ENCODE assay signal across 17 cellular contexts in the genomic region with DNA sequence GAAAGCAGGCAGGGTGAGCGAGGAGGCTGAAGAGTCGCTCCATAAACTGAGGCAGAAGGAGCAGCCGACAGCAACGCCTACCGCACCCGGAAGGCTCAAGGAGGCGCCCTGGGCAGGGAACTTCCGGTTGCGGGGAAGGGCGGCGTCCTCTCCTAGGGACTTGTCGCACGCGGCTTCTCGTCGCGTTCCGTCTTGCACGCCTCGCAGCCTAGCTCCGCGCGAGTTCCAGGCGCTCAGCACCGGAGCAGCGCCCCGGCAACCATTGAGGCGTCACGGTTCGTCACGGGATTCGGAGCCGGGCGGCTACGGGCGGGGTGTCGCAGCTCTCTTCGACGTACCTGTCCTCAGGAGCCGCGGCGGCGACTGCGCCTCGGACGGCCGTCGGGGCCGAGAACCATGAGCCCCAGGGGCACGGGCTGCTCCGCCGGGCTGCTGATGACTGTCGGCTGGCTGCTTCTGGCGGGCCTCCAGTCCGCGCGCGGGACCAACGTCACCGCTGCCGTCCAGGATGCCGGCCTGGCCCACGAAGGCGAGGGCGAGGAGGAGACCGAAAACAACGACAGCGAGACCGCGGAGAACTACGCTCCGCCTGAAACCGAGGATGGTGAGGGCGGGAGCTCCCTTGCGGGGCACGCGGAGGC. TPM values are rescaled to one million over a fixed set of nuclear protein-coding genes. Genes with fewer than 3 reads are reported as not detected.
DNase-seq lines count a peak whose midpoint lies in the region; ATAC-seq, FAIRE-seq and TF ChIP-seq lines count a peak whose summit lies in the region.
"Had no signal": no experiment of that assay in that cellular context is flagged by ENCODE, and none has a peak within 500 bp of the region (broad histone marks: within the 10 kb centered on the region; RNA-seq: fewer than 3 reads in every experiment).

Gene SPACA1, plus strand, starts transcription at position 332 of the 641 bp plus-strand sequence. Its CDS starts 65 bp downstream, at position 397.

- no peak for FAIRE-seq in K562 (lab: Jason Lieb, UNC)
- FAIRE-seq: A549, GM12891, GM19239 had no signal

- intact Hi-C loops in Right ventricle myocardium inferior (cut with DNase I) (no loop called here), K562 (cut with micrococcal nuclease) (no loop called here), upper lobe of right lung (cut with DNase I) (no loop called here)

- DNase-seq in Right ventricle myocardium inferior (ENCODE audit: missing footprints) (peak; percentile 60), right atrium auricular region (ENCODE audit: low spot score) (no peak), K562 (ENCODE audit: extremely low read depth in 1 of 4, low spot score in 3 of 4) (no peak), memory B cell (ENCODE audit: low spot score in 2 of 2) (no peak), upper lobe of right lung (no peak), iPS-NIHi7 (ENCODE audit: extremely low spot score) (no peak)
- DNase-seq in effector memory CD4-positive, alpha-beta T cell: no peak
- DNase-seq: Calu3, NCI-H1930, NCI-H510A, OCI-M1, RPMI8226, SJCRH30 had no signal

- no peak for TF ChIP-seq EP300 in K562 (IDR thresholded peaks at IDR 0.05; ENCODE audit: low read length)

- peaks cover 2% of the 10 kb centered on the region for H3K9me3 Mint-ChIP-seq in memory B cell

- in situ Hi-C loops in K562 (cut with MboI): no loop called here

- no peak within 1 kb of the TSS for H3K4me3 Mint-ChIP-seq in memory B cell

- no peaks in the 10 kb centered on the region for H3K79me2 ChIP-seq in K562 (ENCODE audit: control insufficient read depth, insufficient read depth, low read length)

- no peaks in the 10 kb centered on the region for H3K36me3 ChIP-seq in right atrium auricular region
- no peaks in the 10 kb centered on the region for H3K36me3 ChIP-seq in K562 (ENCODE audit: control insufficient read depth, insufficient read depth, low read length)
- H3K36me3 ChIP-seq in upper lobe of right lung: no peaks in the 10 kb centered on the region
- no peaks in the 10 kb centered on the region for H3K36me3 ChIP-seq in effector memory CD4-positive, alpha-beta T cell (ENCODE audit: control insufficient read depth, insufficient read depth, low read length)
- H3K36me3 ChIP-seq: SJCRH30 had no signal

- H3K9me3 ChIP-seq in right atrium auricular region (no peaks in the 10 kb centered on the region), K562 (replicated peaks; ENCODE audit: control insufficient read depth, insufficient read depth, low read depth, low read length) (no peaks in the 10 kb centered on the region), upper lobe of right lung (no peaks in the 10 kb centered on the region)
- H3K9me3 ChIP-seq in effector memory CD4-positive, alpha-beta T cell (ENCODE audit: control insufficient read depth, low read length): no peaks in the 10 kb centered on the region
- H3K9me3 ChIP-seq: A549, SJCRH30 had no signal

- no peaks in the 10 kb centered on the region for H3K27me3 Mint-ChIP-seq in memory B cell

- WGBS in K562 (ENCODE audit: insufficient coverage, low coverage, missing lambda C conversion rate): 32% methylated on average over 41 of the region's 77 CpGs

- H3K36me3 Mint-ChIP-seq in memory B cell: no peaks in the 10 kb centered on the region

- no peak within 1 kb of the TSS for H3K9ac ChIP-seq in K562 (ENCODE audit: insufficient read depth in 1 of 2, low read depth in 2 of 2, low read length in 2 of 2)

- no peaks in the 10 kb centered on the region for H3K4me1 ChIP-seq in right atrium auricular region
- H3K4me1 ChIP-seq in K562 (replicated peaks in 1 of 2; ENCODE audit: control insufficient read depth in 2 of 2, insufficient read depth in 2 of 2, low read length in 2 of 2): peaks cover 0 to 7% of the 10 kb centered on the region in 2 experiments; a peak in 2 of 5 replicates
- H3K4me1 ChIP-seq in upper lobe of right lung: no peaks in the 10 kb centered on the region
- H3K4me1 ChIP-seq in effector memory CD4-positive, alpha-beta T cell (ENCODE audit: control insufficient read depth, insufficient read depth, low read length, poor library complexity, severe bottlenecking): no peaks in the 10 kb centered on the region
- H3K4me1 ChIP-seq: A549, SJCRH30 had no signal

- no peaks in the 10 kb centered on the region for H3K4me1 Mint-ChIP-seq in memory B cell

- TF ChIP-seq RAD21 in K562 (CRISPR knock-in tag; conservative IDR thresholded peaks at IDR 0.05 in 1 of 2, IDR thresholded peaks at IDR 0.05 in 1 of 2): no peak

- H3K4me2 ChIP-seq in K562 (ENCODE audit: insufficient read depth, low read length): no peak within 1 kb of the TSS
- H3K4me2 ChIP-seq: A549 had no signal

- CTCF ChIA-PET in K562 (lab: Yijun Ruan, JAX; ENCODE audit: low intra/inter-chr PET ratio): no interaction called here

- no peak within 1 kb of the TSS for H3K27ac Mint-ChIP-seq in memory B cell

- no peak within 1 kb of the TSS for H3K27ac ChIP-seq in right atrium auricular region
- H3K27ac ChIP-seq in K562 (ENCODE audit: extremely low read depth, low read depth, low read length): no peak within 1 kb of the TSS
- H3K27ac ChIP-seq in upper lobe of right lung: no peak within 1 kb of the TSS
- H3K27ac ChIP-seq in effector memory CD4-positive, alpha-beta T cell (ENCODE audit: insufficient read depth, low read length, poor library complexity, severe bottlenecking): no peak within 1 kb of the TSS
- H3K27ac ChIP-seq: A549, SJCRH30 had no signal

- no peak for TF ChIP-seq POLR2A in K562 (conservative IDR thresholded peaks at IDR 0.05)

- ATAC-seq in Right ventricle myocardium inferior (no peak), K562 (no peak), memory B cell (ENCODE audit: low read depth) (peak; percentile 14), upper lobe of right lung (peak; percentile 24), GM21717 (IDR thresholded peaks at IDR 0.05; ENCODE audit: unreplicated experiment) (no peak)
- ATAC-seq: A549 had no signal

- 0 out of 2 replicates have a peak within 1 kb of the TSS, but pooled peaks have one; percentile 14 for H2AFZ ChIP-seq in K562 (ENCODE audit: low read depth, low read length)

- no TSS peak for BruUV-seq in K562 (replicated peaks; lab: Mats Ljungman, UMichigan)

- POLR2A ChIA-PET in K562 (lab: Yijun Ruan, JAX): no interaction called here

- no peak within 1 kb of the TSS for H3K4me3 ChIP-seq in right atrium auricular region
- H3K4me3 ChIP-seq in K562: no peak within 1 kb of the TSS
- no peak within 1 kb of the TSS for H3K4me3 ChIP-seq in upper lobe of right lung
- no peak within 1 kb of the TSS for H3K4me3 ChIP-seq in effector memory CD4-positive, alpha-beta T cell (ENCODE audit: insufficient read depth, low read depth, low read length, poor library complexity, severe bottlenecking)
- H3K4me3 ChIP-seq: A549, SJCRH30 had no signal

- H3K27me3 ChIP-seq in right atrium auricular region: no peaks in the 10 kb centered on the region
- peaks cover 0 to 6% of the 10 kb centered on the region in 2 experiments; a peak in 1 of 5 replicates for H3K27me3 ChIP-seq in K562 (ENCODE audit: control insufficient read depth in 2 of 2, insufficient read depth in 2 of 2, low read length in 2 of 2)
- peaks cover 4% of the 10 kb centered on the region for H3K27me3 ChIP-seq in upper lobe of right lung
- H3K27me3 ChIP-seq in effector memory CD4-positive, alpha-beta T cell (replicated peaks; ENCODE audit: control insufficient read depth, insufficient read depth, low read length, poor library complexity, severe bottlenecking): no peaks in the 10 kb centered on the region
- H3K27me3 ChIP-seq: SJCRH30 had no signal

- H4K20me1 ChIP-seq in K562 (replicated peaks; ENCODE audit: control insufficient read depth, insufficient read depth, low read length): no peaks in the 10 kb centered on the region

- H3K9me1 ChIP-seq in K562 (ENCODE audit: control insufficient read depth, insufficient read depth, low read length): no peaks in the 10 kb centered on the region

- TF ChIP-seq CTCF in right atrium auricular region (IDR thresholded peaks at IDR 0.05): no peak
- TF ChIP-seq CTCF in K562 (IDR thresholded peaks at IDR 0.05 in 2 of 3, conservative IDR thresholded peaks at IDR 0.05 in 1 of 3; ENCODE audit: insufficient read depth in 2 of 3, low read depth in 1 of 3, low read length in 3 of 3): no peak
- TF ChIP-seq CTCF in upper lobe of right lung (IDR thresholded peaks at IDR 0.05): no peak

TF ChIP-seq in K562, 482 proteins besides CTCF, POLR2A, EP300 and RAD21 (continues in another document):
- no peak for TF ChIP-seq PRPF4 (IDR thresholded peaks at IDR 0.05; ENCODE audit: insufficient read depth, low read depth, low read length, poor library complexity, severe bottlenecking)
- no peak for TF ChIP-seq ZNF445 (CRISPR knock-in tag; IDR thresholded peaks at IDR 0.05; ENCODE audit: low read depth)
- no peak for TF ChIP-seq ZNF76 (CRISPR knock-in tag; IDR thresholded peaks at IDR 0.05; ENCODE audit: borderline replicate concordance)
- no peak for TF ChIP-seq CBX3 (IDR thresholded peaks at IDR 0.05; ENCODE audit: borderline replicate concordance in 1 of 2, low read length in 2 of 2)
- TF ChIP-seq CREM (IDR thresholded peaks at IDR 0.05; ENCODE audit: low read depth): no peak
- TF ChIP-seq COPS2 (conservative IDR thresholded peaks at IDR 0.05): no peak
- no peak for TF ChIP-seq ZNF143 (CRISPR knock-in tag; IDR thresholded peaks at IDR 0.05)

RNA-seq across cellular contexts. Expression of gene SPACA1, which starts in this region (rescaled TPM):
- total RNA-seq in Right ventricle myocardium inferior: not detected
- not detected for total RNA-seq in right atrium auricular region
- not detected in 2 replicates for total RNA-seq in K562 (2011; cell fraction: chromatin; rRNA removed; ENCODE audit: low replicate concordance)
- total RNA-seq in K562 (2011; cell fraction: nucleolus; rRNA removed): not detected in 2 replicates
- total RNA-seq in K562 (2011; cell fraction: nucleoplasm; rRNA removed): not detected in 2 replicates
- not detected in 2 replicates for total RNA-seq in K562 (2014; rRNA removed)
- not detected in 2 replicates for total RNA-seq in K562 (2014; rRNA removed; fragmentation: Illumina TruSeq; extraction: Trizol)
- not detected in 2 replicates for total RNA-seq in K562 (2015; rRNA removed; fragmentation: Illumina TruSeq; extraction: Trizol)
- not detected in 2 replicates for total RNA-seq in K562 (2021)
- polyA plus RNA-seq in K562 (2011; rRNA removed): not detected in 2 replicates
- polyA plus RNA-seq in K562 (2011; cell fraction: cytosol; rRNA removed): not detected in 2 replicates
- not detected in 2 replicates for polyA plus RNA-seq in K562 (2011; cell fraction: nucleus; rRNA removed)
- polyA plus RNA-seq in K562 (2012): not detected in 2 replicates
- not detected in 2 replicates for polyA plus RNA-seq in K562 (2014; fragmentation: Illumina TruSeq; extraction: Trizol)
- not detected for polyA plus RNA-seq in K562 (2014; fragmentation: Nextera tagmentation; extraction: Ambion mirVana)
- polyA plus RNA-seq in K562 (2014; rRNA removed): not detected in 2 replicates
- polyA minus RNA-seq in K562 (2011; rRNA and poly(A)+ RNA removed): not detected in 2 replicates
- not detected in 2 replicates for polyA minus RNA-seq in K562 (2011; cell fraction: cytosol; rRNA and poly(A)+ RNA removed)
- polyA minus RNA-seq in K562 (2011; cell fraction: nucleus; rRNA and poly(A)+ RNA removed): not detected in 2 replicates
- not detected for total RNA-seq in upper lobe of right lung
- total RNA-seq: Calu3, SJCRH30 had no signal
- polyA plus RNA-seq: A549 had no signal

Comparison
In these comparisons a context has a peak if more than half of its experiments do, and no peak if none do; other contexts are left out.
1. Peak in DNase-seq in Right ventricle myocardium inferior; RNA of the gene not detected or under 1 TPM.
2. Peak in ATAC-seq in upper lobe of right lung; RNA of the gene not detected or under 1 TPM.